Comparison of ENCODE assay signal across 3 cellular contexts in the genomic region with DNA sequence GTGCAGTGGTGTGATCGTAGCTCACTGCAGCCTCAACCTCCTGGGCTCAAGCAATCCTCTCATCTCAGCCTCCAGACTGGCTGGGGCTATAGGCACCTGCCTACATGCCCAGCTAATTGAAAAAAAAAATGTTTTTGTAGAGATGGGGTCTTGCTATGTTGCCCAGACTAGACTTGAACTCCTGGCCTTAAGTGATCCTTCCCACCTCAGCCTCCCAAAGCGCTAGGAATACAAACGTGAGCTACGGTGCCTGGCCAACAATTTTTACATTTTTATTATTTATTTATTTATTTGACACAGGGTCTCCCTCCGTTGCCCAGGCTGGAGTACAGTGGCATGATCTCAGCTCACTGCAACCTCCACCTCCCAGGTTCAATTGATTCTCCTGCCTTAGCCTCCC. TPM values are rescaled to one million over a fixed set of nuclear protein-coding genes. Genes with fewer than 3 reads are reported as not detected.
DNase-seq lines count a peak whose midpoint lies in the region; ATAC-seq, FAIRE-seq and TF ChIP-seq lines count a peak whose summit lies in the region.
"Not testable (repeated sequence)": the region's sequence is repeated elsewhere in the genome, so short reads cannot be mapped to it uniquely, and the experiment has no call there.

No MANE protein-coding gene starts in this region.

- CTCF ChIA-PET in HEK293 (lab: Yijun Ruan, JAX), result interaction anchor here (0.6 to 1.2 kb wide), 3 partner anchors 68 to 200 kb away, joined by 3 to 4 read pairs (median 3); no protein-coding TSS in a partner anchor
- CTCF ChIA-PET in K562 (lab: Yijun Ruan, JAX; ENCODE audit: low intra/inter-chr PET ratio); HepG2 (lab: Yijun Ruan, JAX; ENCODE audit: low intra/inter-chr PET ratio, low total read pairs): not testable (repeated sequence)

- ATAC-seq in K562, HepG2: not testable (repeated sequence)

- not testable (repeated sequence) for H3K27me3 ChIP-seq in K562 (ENCODE audit: control insufficient read depth in 2 of 2, insufficient read depth in 2 of 2, low read length in 2 of 2); HepG2 (ENCODE audit: control insufficient read depth in 1 of 2, insufficient read depth in 2 of 2, low read length in 2 of 2)

- H3K9ac ChIP-seq in K562 (ENCODE audit: insufficient read depth in 1 of 2, low read depth in 2 of 2, low read length in 2 of 2); HepG2 (ENCODE audit: insufficient read depth, low read depth, low read length): not testable (repeated sequence)

- not testable (repeated sequence) for H3K27ac ChIP-seq in HEK293 (ENCODE audit: extremely low read depth, low read depth, low read length); K562 (ENCODE audit: extremely low read depth, low read depth, low read length); HepG2 (ENCODE audit: extremely low read length, insufficient read depth, low read length)

- 100% methylated on average over 5 of the region's 5 CpGs for WGBS in K562 (ENCODE audit: insufficient coverage, low coverage, missing lambda C conversion rate)
- 98% methylated on average over 5 of the region's 5 CpGs for WGBS in HepG2 (ENCODE audit: low lambda C conversion rate)

- in situ Hi-C loops in K562 (cut with MboI), result not testable (repeated sequence)
- in situ Hi-C loops in HepG2 (cut with HindIII; ENCODE audit: extremely low pct_ligation_motif_present, low pct_unique_long_range_greater_than_20kb), result loop anchor here (10.0 kb wide), 1 partner anchor 115 kb away; no protein-coding TSS in a partner anchor

- TF ChIP-seq CTCF in HEK293 (tag by site-specific recombination; IDR thresholded peaks at IDR 0.05); K562 (IDR thresholded peaks at IDR 0.05 in 2 of 3, conservative IDR thresholded peaks at IDR 0.05 in 1 of 3; ENCODE audit: insufficient read depth in 2 of 3, low read depth in 1 of 3, low read length in 3 of 3); HepG2 (CRISPR knock-in tag; IDR thresholded peaks at IDR 0.05): not testable (repeated sequence)

- not testable (repeated sequence) for H3K4me1 ChIP-seq in HEK293 (ENCODE audit: control insufficient read depth, insufficient read depth, low read length); K562 (replicated peaks in 1 of 2; ENCODE audit: control insufficient read depth in 2 of 2, insufficient read depth in 2 of 2, low read length in 2 of 2); HepG2 (ENCODE audit: insufficient read depth, low read length)

- TF ChIP-seq EP300 in K562 (IDR thresholded peaks at IDR 0.05; ENCODE audit: low read length); HepG2 (IDR thresholded peaks at IDR 0.05; ENCODE audit: low read depth in 2 of 2, low read length in 2 of 2); HepG2 (CRISPR knock-in tag; IDR thresholded peaks at IDR 0.05; ENCODE audit: borderline replicate concordance): not testable (repeated sequence)

- POLR2A ChIA-PET in HEK293 (lab: Yijun Ruan, JAX), result interaction anchor here (1.2 kb wide), 1 partner anchor 10 kb away, joined by 3 read pairs; no protein-coding TSS in a partner anchor
- POLR2A ChIA-PET in K562 (lab: Yijun Ruan, JAX); HepG2 (lab: Yijun Ruan, JAX): not testable (repeated sequence)

- not testable (repeated sequence) for H2AFZ ChIP-seq in K562 (ENCODE audit: low read depth, low read length); HepG2 (ENCODE audit: low read length)

- H4K20me1 ChIP-seq in K562 (replicated peaks; ENCODE audit: control insufficient read depth, insufficient read depth, low read length); HepG2 (ENCODE audit: insufficient read depth, low read length): not testable (repeated sequence)

- not testable (repeated sequence) for DNase-seq in K562 (ENCODE audit: extremely low read depth in 1 of 4, low spot score in 3 of 4); HepG2 (ENCODE audit: low spot score)

- H3K9me1 ChIP-seq in K562 (ENCODE audit: control insufficient read depth, insufficient read depth, low read length), result not testable (repeated sequence)

- not testable (repeated sequence) for BruUV-seq in K562 (replicated peaks; lab: Mats Ljungman, UMichigan); HepG2 (replicated peaks; lab: Mats Ljungman, UMichigan)

- H3K36me3 ChIP-seq in HEK293 (ENCODE audit: control insufficient read depth in 2 of 2, insufficient read depth in 1 of 2, low read length in 2 of 2), result peaks cover 46 to 61% of the 10 kb centered on the region in 2 experiments; a peak in 2 of 3 replicates
- H3K36me3 ChIP-seq in K562 (ENCODE audit: control insufficient read depth, insufficient read depth, low read length), result peaks cover 84% of the 10 kb centered on the region
- H3K36me3 ChIP-seq in HepG2 (replicated peaks in 1 of 2; ENCODE audit: control insufficient read depth in 1 of 2, insufficient read depth in 2 of 2, low read length in 2 of 2), result peaks cover 13 to 46% of the 10 kb centered on the region in 2 experiments; a peak in 4 of 5 replicates

- not testable (repeated sequence) for H3K9me3 ChIP-seq in HEK293 (ENCODE audit: control insufficient read depth, insufficient read depth, low read depth, low read length); K562 (replicated peaks; ENCODE audit: control insufficient read depth, insufficient read depth, low read depth, low read length); HepG2 (ENCODE audit: low read length)

- not testable (repeated sequence) for FAIRE-seq in K562 (lab: Jason Lieb, UNC); HepG2 (lab: Jason Lieb, UNC)

- not testable (repeated sequence) for TF ChIP-seq RAD21 in K562 (CRISPR knock-in tag; conservative IDR thresholded peaks at IDR 0.05 in 1 of 2, IDR thresholded peaks at IDR 0.05 in 1 of 2); HepG2 (CRISPR knock-in tag; IDR thresholded peaks at IDR 0.05)

- not testable (repeated sequence) for H3K4me3 ChIP-seq in HEK293 (ENCODE audit: low read depth, low read length); K562; HepG2 (replicated peaks in 1 of 3; ENCODE audit: insufficient read depth in 1 of 3, low read depth in 2 of 3, low read length in 3 of 3)

- not testable (repeated sequence) for H3K79me2 ChIP-seq in K562 (ENCODE audit: control insufficient read depth, insufficient read depth, low read length); HepG2 (ENCODE audit: insufficient read depth, low read length)

- not testable (repeated sequence) for TF ChIP-seq POLR2A in K562 (conservative IDR thresholded peaks at IDR 0.05); HepG2 (IDR thresholded peaks at IDR 0.05; ENCODE audit: insufficient read depth in 1 of 2, low read depth in 2 of 2, low read length in 2 of 2)

- H3K4me2 ChIP-seq in K562 (ENCODE audit: insufficient read depth, low read length); HepG2 (ENCODE audit: low read depth, low read length): not testable (repeated sequence)

- intact Hi-C loops in K562 (cut with micrococcal nuclease); HepG2 (cut with micrococcal nuclease; ENCODE audit: unreplicated experiment): not testable (repeated sequence)

RNA-seq across cellular contexts. Expression of gene COLGALT1, which starts 14.8 kb away (rescaled TPM):
- 106 and 273 TPM in 2 replicates for total RNA-seq in K562 (2011; cell fraction: chromatin; rRNA removed; ENCODE audit: low replicate concordance)
- 296 and 314 TPM in 2 replicates for total RNA-seq in K562 (2011; cell fraction: nucleolus; rRNA removed)
- 215 and 219 TPM in 2 replicates for total RNA-seq in K562 (2011; cell fraction: nucleoplasm; rRNA removed)
- total RNA-seq in K562 (2014; rRNA removed) (82.6 and 90.5 TPM in 2 replicates), K562 (2014; rRNA removed; fragmentation: Illumina TruSeq; extraction: Trizol) (35.5 and 50.0 TPM in 2 replicates), K562 (2015; rRNA removed; fragmentation: Illumina TruSeq; extraction: Trizol) (64.3 and 64.8 TPM in 2 replicates), K562 (2021) (119 TPM in 2 replicates), HepG2 (2016; rRNA removed; fragmentation: Illumina TruSeq; extraction: Trizol) (33.3 and 58.0 TPM in 2 replicates)
- polyA plus RNA-seq in K562 (2011; rRNA removed) (114 and 144 TPM in 2 replicates), K562 (2014; fragmentation: Illumina TruSeq; extraction: Trizol) (84.8 and 97.0 TPM in 2 replicates), K562 (2014; fragmentation: Nextera tagmentation; extraction: Ambion mirVana) (10 to 100 TPM in 1 of 2 experiments, 1 to 10 TPM in 1; 4.9 to 18.1 TPM), K562 (2014; rRNA removed) (86.0 and 87.5 TPM in 2 replicates), HepG2 (2011; rRNA removed) (196 and 211 TPM in 2 replicates)
- polyA plus RNA-seq in K562 (2011; cell fraction: cytosol; rRNA removed), result 128 and 182 TPM in 2 replicates
- polyA plus RNA-seq in K562 (2011; cell fraction: nucleus; rRNA removed), result 207 and 344 TPM in 2 replicates
- polyA plus RNA-seq in K562 (2012), result 78.2 and 109 TPM in 2 replicates
- polyA minus RNA-seq in K562 (2011; rRNA and poly(A)+ RNA removed), result 78.1 and 108 TPM in 2 replicates
- polyA minus RNA-seq in K562 (2011; cell fraction: cytosol; rRNA and poly(A)+ RNA removed), result 89.7 and 127 TPM in 2 replicates
- 32.6 and 43.8 TPM in 2 replicates for polyA minus RNA-seq in K562 (2011; cell fraction: nucleus; rRNA and poly(A)+ RNA removed)
- 9.3 and 10.3 TPM in 2 replicates for total RNA-seq in HepG2 (2016; cell fraction: cytosol; rRNA removed; fragmentation: Illumina TruSeq; extraction: Trizol; ENCODE audit: low read depth)
- 33.6 and 57.7 TPM in 2 replicates for total RNA-seq in HepG2 (2016; cell fraction: insoluble cytoplasmic fraction; rRNA removed; fragmentation: Illumina TruSeq; extraction: Trizol)
- 32.5 and 35.6 TPM in 2 replicates for total RNA-seq in HepG2 (2016; cell fraction: membrane; rRNA removed; fragmentation: Illumina TruSeq; extraction: Trizol)
- 53.1 and 65.6 TPM in 2 replicates for total RNA-seq in HepG2 (2016; cell fraction: nucleus; rRNA removed; fragmentation: Illumina TruSeq; extraction: Trizol)
- polyA plus RNA-seq in HepG2 (2011; cell fraction: cytosol; rRNA removed), result 111 and 141 TPM in 2 replicates
- polyA plus RNA-seq in HepG2 (2011; cell fraction: nucleus; rRNA removed), result 153 and 157 TPM in 2 replicates
- polyA plus RNA-seq in HepG2 (2012), result 58.7 and 87.4 TPM in 2 replicates
- polyA plus RNA-seq in HepG2 (2016; cell fraction: cytosol; fragmentation: Illumina TruSeq; extraction: Trizol; ENCODE audit: low read depth), result 9.2 and 9.8 TPM in 2 replicates
- 35.7 and 38.2 TPM in 2 replicates for polyA plus RNA-seq in HepG2 (2016; cell fraction: insoluble cytoplasmic fraction; fragmentation: Illumina TruSeq; extraction: Trizol; ENCODE audit: low read depth)
- polyA plus RNA-seq in HepG2 (2016; cell fraction: membrane; fragmentation: Illumina TruSeq; extraction: Trizol; ENCODE audit: low read depth), result 23.4 and 28.7 TPM in 2 replicates
- 111 TPM in 2 replicates for polyA plus RNA-seq in HepG2 (2016; cell fraction: nucleus; fragmentation: Illumina TruSeq; extraction: Trizol; ENCODE audit: insufficient read depth, low read depth)
- 360 and 644 TPM in 2 replicates for polyA minus RNA-seq in HepG2 (2011; rRNA and poly(A)+ RNA removed; ENCODE audit: low replicate concordance)
- 74.1 and 77.3 TPM in 2 replicates for polyA minus RNA-seq in HepG2 (2011; cell fraction: cytosol; rRNA and poly(A)+ RNA removed)
- polyA minus RNA-seq in HepG2 (2011; cell fraction: nucleus; rRNA and poly(A)+ RNA removed), result 32.0 and 33.2 TPM in 2 replicates

RNA-seq across cellular contexts. Expression of gene PGLS, which starts 58.8 kb away (rescaled TPM):
- total RNA-seq in K562 (2011; cell fraction: chromatin; rRNA removed; ENCODE audit: low replicate concordance), result 25.8 and 59.8 TPM in 2 replicates
- total RNA-seq in K562 (2011; cell fraction: nucleolus; rRNA removed), result 50.9 and 57.9 TPM in 2 replicates
- 34.4 and 35.8 TPM in 2 replicates for total RNA-seq in K562 (2011; cell fraction: nucleoplasm; rRNA removed)
- total RNA-seq in K562 (2014; rRNA removed) (38.1 and 42.4 TPM in 2 replicates), K562 (2014; rRNA removed; fragmentation: Illumina TruSeq; extraction: Trizol) (5.7 and 10.9 TPM in 2 replicates), K562 (2015; rRNA removed; fragmentation: Illumina TruSeq; extraction: Trizol) (27.7 and 31.0 TPM in 2 replicates), K562 (2021) (61.1 and 65.5 TPM in 2 replicates), HepG2 (2016; rRNA removed; fragmentation: Illumina TruSeq; extraction: Trizol) (33.8 and 36.7 TPM in 2 replicates)
- polyA plus RNA-seq in K562 (2011; rRNA removed) (21.2 and 39.4 TPM in 2 replicates), K562 (2014; fragmentation: Illumina TruSeq; extraction: Trizol) (23.7 and 27.1 TPM in 2 replicates), K562 (2014; fragmentation: Nextera tagmentation; extraction: Ambion mirVana) (1 to 10 TPM in 1 of 2 experiments, under 1 TPM in 1; 0.79 to 1.1 TPM), K562 (2014; rRNA removed) (51.7 and 52.6 TPM in 2 replicates), HepG2 (2011; rRNA removed) (43.8 and 49.1 TPM in 2 replicates)
- 57.8 and 119 TPM in 2 replicates for polyA plus RNA-seq in K562 (2011; cell fraction: cytosol; rRNA removed)
- 39.0 and 56.0 TPM in 2 replicates for polyA plus RNA-seq in K562 (2011; cell fraction: nucleus; rRNA removed)
- polyA plus RNA-seq in K562 (2012), result 40.4 and 112 TPM in 2 replicates
- polyA minus RNA-seq in K562 (2011; rRNA and poly(A)+ RNA removed), result 13.2 and 17.5 TPM in 2 replicates
- 28.4 and 35.0 TPM in 2 replicates for polyA minus RNA-seq in K562 (2011; cell fraction: cytosol; rRNA and poly(A)+ RNA removed)
- 23.0 and 27.4 TPM in 2 replicates for polyA minus RNA-seq in K562 (2011; cell fraction: nucleus; rRNA and poly(A)+ RNA removed)
- 28.7 and 30.6 TPM in 2 replicates for total RNA-seq in HepG2 (2016; cell fraction: cytosol; rRNA removed; fragmentation: Illumina TruSeq; extraction: Trizol; ENCODE audit: low read depth)
- total RNA-seq in HepG2 (2016; cell fraction: insoluble cytoplasmic fraction; rRNA removed; fragmentation: Illumina TruSeq; extraction: Trizol), result 31.6 and 33.6 TPM in 2 replicates
- 36.0 and 41.5 TPM in 2 replicates for total RNA-seq in HepG2 (2016; cell fraction: membrane; rRNA removed; fragmentation: Illumina TruSeq; extraction: Trizol)
- total RNA-seq in HepG2 (2016; cell fraction: nucleus; rRNA removed; fragmentation: Illumina TruSeq; extraction: Trizol), result 18.4 and 23.5 TPM in 2 replicates
- polyA plus RNA-seq in HepG2 (2011; cell fraction: cytosol; rRNA removed), result 33.3 and 59.8 TPM in 2 replicates
- polyA plus RNA-seq in HepG2 (2011; cell fraction: nucleus; rRNA removed), result 74.2 and 74.7 TPM in 2 replicates
- polyA plus RNA-seq in HepG2 (2012), result 26.9 and 37.3 TPM in 2 replicates
- polyA plus RNA-seq in HepG2 (2016; cell fraction: cytosol; fragmentation: Illumina TruSeq; extraction: Trizol; ENCODE audit: low read depth), result 48.8 and 52.7 TPM in 2 replicates
- polyA plus RNA-seq in HepG2 (2016; cell fraction: insoluble cytoplasmic fraction; fragmentation: Illumina TruSeq; extraction: Trizol; ENCODE audit: low read depth), result 50.4 and 56.4 TPM in 2 replicates
- polyA plus RNA-seq in HepG2 (2016; cell fraction: membrane; fragmentation: Illumina TruSeq; extraction: Trizol; ENCODE audit: low read depth), result 55.3 and 57.7 TPM in 2 replicates
- 47.8 and 49.3 TPM in 2 replicates for polyA plus RNA-seq in HepG2 (2016; cell fraction: nucleus; fragmentation: Illumina TruSeq; extraction: Trizol; ENCODE audit: insufficient read depth, low read depth)
- 83.1 and 129 TPM in 2 replicates for polyA minus RNA-seq in HepG2 (2011; rRNA and poly(A)+ RNA removed; ENCODE audit: low replicate concordance)
- 36.2 and 38.6 TPM in 2 replicates for polyA minus RNA-seq in HepG2 (2011; cell fraction: cytosol; rRNA and poly(A)+ RNA removed)
- polyA minus RNA-seq in HepG2 (2011; cell fraction: nucleus; rRNA and poly(A)+ RNA removed), result 19.7 and 23.1 TPM in 2 replicates
